In genomic region chr10:55400075-55400474, GRCh38 we compare ENCODE assay signal across 28 cellular contexts.
DNase-seq lines count a peak whose midpoint lies in the region; ATAC-seq and TF ChIP-seq lines count a peak whose summit lies in the region.
"Had no signal": no experiment of that assay in that cellular context is flagged by ENCODE, and none has a peak within 500 bp of the region (broad histone marks: within the 10 kb centered on the region; RNA-seq: fewer than 3 reads in every experiment).

No MANE protein-coding gene starts in this region.

- no peak overlapping the region for H4K8ac ChIP-seq in trophoblast cell (ENCODE audit: low read depth, low read length)

- no peak overlapping the region for H2BK12ac ChIP-seq in trophoblast cell (ENCODE audit: low read length)

- no peak overlapping the region for H3K9ac ChIP-seq in trophoblast cell (ENCODE audit: low read length)
- H3K9ac ChIP-seq: KMS-11 had no signal

- in situ Hi-C loops in brain microvascular endothelial cell (cut with HindIII; ENCODE audit: low pct_ligation_motif_present, low sequenced_read_pairs): no loop called here

- no peak overlapping the region for H3K18ac ChIP-seq in trophoblast cell (ENCODE audit: low read length)

- TF ChIP-seq EP300 in upper lobe of left lung (IDR thresholded peaks at IDR 0.05): no peak

- no peak overlapping the region for H2AK5ac ChIP-seq in trophoblast cell (ENCODE audit: low read length)

- no peak overlapping the region for H2BK120ac ChIP-seq in trophoblast cell (ENCODE audit: insufficient read depth, low read length, poor library complexity)

- no peak overlapping the region for H4K12ac ChIP-seq in trophoblast cell (ENCODE audit: low read depth, low read length)

- no peaks in the 10 kb centered on the region for H3K27me3 ChIP-seq in brain microvascular endothelial cell (replicated peaks)
- H3K27me3 ChIP-seq in trophoblast cell (ENCODE audit: insufficient read depth, low read length): no peaks in the 10 kb centered on the region
- no peaks in the 10 kb centered on the region for H3K27me3 ChIP-seq in upper lobe of left lung
- H3K27me3 ChIP-seq: gastroesophageal sphincter, left lung, Peyer's patch, SJSA1, spleen, stomach, upper lobe of right lung had no signal

- H3K4me1 ChIP-seq in trophoblast cell (ENCODE audit: control insufficient read depth in 1 of 2, insufficient read depth in 2 of 2, low read length in 2 of 2) (no peaks in the 10 kb centered on the region), upper lobe of left lung (no peaks in the 10 kb centered on the region)
- H3K4me1 ChIP-seq: Caco-2, gastroesophageal sphincter, left lung, Peyer's patch, SJSA1, spleen, stomach, upper lobe of right lung had no signal

- no peak overlapping the region for H2BK5ac ChIP-seq in trophoblast cell (ENCODE audit: low read depth, low read length, poor library complexity)

- no peak overlapping the region for H3K4ac ChIP-seq in trophoblast cell (ENCODE audit: low read depth, low read length)

- no peak overlapping the region for H3K4me2 ChIP-seq in trophoblast cell (ENCODE audit: low read length)
- H3K4me2 ChIP-seq: KMS-11 had no signal

- TF ChIP-seq POLR2A in upper lobe of left lung (IDR thresholded peaks at IDR 0.05): no peak

- H3K36me3 ChIP-seq in brain microvascular endothelial cell (replicated peaks): no peaks in the 10 kb centered on the region
- H3K36me3 ChIP-seq in trophoblast cell (ENCODE audit: control insufficient read depth in 1 of 2, insufficient read depth in 2 of 2, low read length in 2 of 2): no peaks in the 10 kb centered on the region
- H3K36me3 ChIP-seq in upper lobe of left lung: no peaks in the 10 kb centered on the region
- H3K36me3 ChIP-seq: gastroesophageal sphincter, left lung, Peyer's patch, SJSA1, spleen, stomach, upper lobe of right lung had no signal

- no peaks in the 10 kb centered on the region for H3K79me2 ChIP-seq in trophoblast cell (ENCODE audit: control insufficient read depth, insufficient read depth, low read length, poor library complexity)

- DNase-seq in A172 (ENCODE audit: low spot score): peak; percentile 28
- DNase-seq in M059J (ENCODE audit: low read depth): peak; percentile 1
- peak; percentile 33 for DNase-seq in brain microvascular endothelial cell
- DNase-seq in left kidney (ENCODE audit: low read depth, low spot score): peak; percentile 5
- no peak for DNase-seq in trophoblast cell
- no peak for DNase-seq in HPDE6-E6E7 (ENCODE audit: extremely low spot score)
- no peak for DNase-seq in upper lobe of left lung
- DNase-seq: 8988T; activated CD8-positive, alpha-beta T cell treated with anti-CD3 and anti-CD28 coated beads for 36 hours; activated naive CD4-positive, alpha-beta T cell treated with Interleukin-2 at 50 U/mL for 16 hours; activated T-cell treated with anti-CD3 and anti-CD28 coated beads, Interleukin-2, amount 50 U/mL, for 24 hours; amygdala; Caco-2; central memory CD4-positive, alpha-beta T cell; dorsolateral prefrontal cortex; left lung; NCI-H187 treated with DMSO at 0.1 percent for 48 hours; NCI-H226; nephron progenitor cell; Peyer's patch; spleen; stimulated activated CD4-positive, alpha-beta T cell treated with anti-CD3 and anti-CD28 coated beads, Interleukin-4, amount 100 ng/mL, for 4 hours; stomach; upper lobe of right lung had no signal

- H3K9me3 ChIP-seq in trophoblast cell (ENCODE audit: insufficient read depth, low read depth, low read length) (no peaks in the 10 kb centered on the region), upper lobe of left lung (no peaks in the 10 kb centered on the region)
- H3K9me3 ChIP-seq: Caco-2, gastroesophageal sphincter, left lung, Peyer's patch, SJSA1, spleen, stomach, upper lobe of right lung had no signal

- no peak for ATAC-seq in HG03439 (IDR thresholded peaks at IDR 0.05; ENCODE audit: unreplicated experiment)
- ATAC-seq in upper lobe of left lung (ENCODE audit: low FRiP score in 2 of 2): no peak
- ATAC-seq: activated CD8-positive, alpha-beta T cell treated with anti-CD3 and anti-CD28 coated beads for 36 hours; gastroesophageal sphincter; left lung; upper lobe of right lung had no signal

- no peak overlapping the region for H4K91ac ChIP-seq in trophoblast cell (ENCODE audit: low read depth, low read length)

- no peaks in the 10 kb centered on the region for H3K79me1 ChIP-seq in trophoblast cell (ENCODE audit: low read length)

- TF ChIP-seq CTCF in brain microvascular endothelial cell (IDR thresholded peaks at IDR 0.05; ENCODE audit: low read depth, low read length, missing control alignments): no peak
- no peak for TF ChIP-seq CTCF in upper lobe of left lung (IDR thresholded peaks at IDR 0.05)

- no peak overlapping the region for H3K14ac ChIP-seq in trophoblast cell (ENCODE audit: low read length)

- H2AFZ ChIP-seq in trophoblast cell (ENCODE audit: insufficient read depth, low read length, poor library complexity): no peak overlapping the region

- no peak overlapping the region for H3K23ac ChIP-seq in trophoblast cell (ENCODE audit: low read length)

- H3K27ac ChIP-seq in brain microvascular endothelial cell: no peak overlapping the region
- no peak overlapping the region for H3K27ac ChIP-seq in trophoblast cell (ENCODE audit: low read depth, low read length)
- H3K27ac ChIP-seq in upper lobe of left lung: no peak overlapping the region
- H3K27ac ChIP-seq: dorsolateral prefrontal cortex, gastroesophageal sphincter, KMS-11, left lung, Peyer's patch, SJSA1, spleen, stomach, upper lobe of right lung had no signal

- WGBS in trophoblast cell (ENCODE audit: extremely low coverage, insufficient coverage, insufficient read length): no CpG with 5 or more reads among the region's 1 CpG
- 33 to 43% methylated on average over 1 of the region's 1 CpG for WGBS in upper lobe of left lung, 2 donors

- H3K4me3 ChIP-seq in brain microvascular endothelial cell (ENCODE audit: low read depth, low read length) (no peak overlapping the region), trophoblast cell (ENCODE audit: low read depth, low read length) (no peak overlapping the region), upper lobe of left lung (no peak overlapping the region)
- H3K4me3 ChIP-seq: dorsolateral prefrontal cortex, gastroesophageal sphincter, left lung, Peyer's patch, SJSA1, spleen, stomach, upper lobe of right lung had no signal

Comparison
In these comparisons a context has a peak if more than half of its experiments do, and no peak if none do; other contexts are left out.
1. DNase-seq: peak in A172 (single experiment), M059J (single experiment), brain microvascular endothelial cell (single experiment) and left kidney (single experiment); none in trophoblast cell (0 of 2), HPDE6-E6E7 (single experiment) and upper lobe of left lung (0 of 2).